ENCODE assay signal across 7 cellular contexts in genomic region chr5:143229426-143229895, GRCh38.
DNase-seq lines count a peak whose midpoint lies in the region; ATAC-seq and TF ChIP-seq lines count a peak whose summit lies in the region.

No MANE protein-coding gene starts in this region.

- peak; percentile 47 for TF ChIP-seq POLR2A in GM19193 (IDR thresholded peaks at IDR 0.05; ENCODE audit: extremely low read depth, insufficient read depth, insufficient read length)

- H3K4me3 Mint-ChIP-seq in WTC11 (no peak overlapping the region), neural progenitor cell (no peak overlapping the region)

- H3K79me2 ChIP-seq in neural progenitor cell (ENCODE audit: low read depth), result no peaks in the 10 kb centered on the region

- H3K27ac ChIP-seq in neural progenitor cell, result no peak overlapping the region

- no peak overlapping the region for H3K9ac ChIP-seq in neural progenitor cell

- no peaks in the 10 kb centered on the region for H3F3A ChIP-seq in neural progenitor cell (ENCODE audit: low read depth)

- H3K36me3 Mint-ChIP-seq in WTC11 (no peaks in the 10 kb centered on the region), neural progenitor cell (peaks cover 7% of the 10 kb centered on the region)

- H3K27me3 Mint-ChIP-seq in WTC11 (ENCODE audit: low read depth) (no peaks in the 10 kb centered on the region; the same call in 1 of the 2 replicates), neural progenitor cell (ENCODE audit: insufficient read depth, low read depth) (peaks cover 9% of the 10 kb centered on the region)

- POLR2A ChIA-PET in WTC11 (lab: Charles Lee), result no interaction called here

- TF ChIP-seq CTCF in WTC11 (IDR thresholded peaks at IDR 0.05), result no peak
- TF ChIP-seq CTCF in neural progenitor cell (IDR thresholded peaks at IDR 0.05), result no peak

- H2AFZ ChIP-seq in neural progenitor cell (replicated peaks), result no peak overlapping the region

- H3K9me3 Mint-ChIP-seq in WTC11 (no peaks in the 10 kb centered on the region), neural progenitor cell (no peaks in the 10 kb centered on the region)

- CTCF ChIA-PET in WTC11 (lab: Charles Lee), result no interaction called here

- H3K4me1 Mint-ChIP-seq in WTC11, result peaks cover 10% of the 10 kb centered on the region
- peaks cover 22% of the 10 kb centered on the region for H3K4me1 Mint-ChIP-seq in neural progenitor cell

- H3K27me3 ChIP-seq in neural progenitor cell, result no peaks in the 10 kb centered on the region

- H3K27ac Mint-ChIP-seq in WTC11 (no peak overlapping the region), neural progenitor cell (no peak overlapping the region)

- peak; percentile 29 for ATAC-seq in HG02938 (IDR thresholded peaks at IDR 0.05; ENCODE audit: unreplicated experiment)
- peak; percentile 24 for ATAC-seq in WTC11

- H3K9me3 ChIP-seq in neural progenitor cell (ENCODE audit: low read depth), result no peaks in the 10 kb centered on the region

- H3K4me2 ChIP-seq in neural progenitor cell, result no peak overlapping the region

- H3K4me1 ChIP-seq in neural progenitor cell, result no peaks in the 10 kb centered on the region

- no peaks in the 10 kb centered on the region for H3K36me3 ChIP-seq in neural progenitor cell

- H3K4me3 ChIP-seq in neural progenitor cell, result no peak overlapping the region

- no peak for DNase-seq in WTC11 (ENCODE audit: low spot score)
- DNase-seq in neural progenitor cell (ENCODE audit: low spot score), result peak; percentile 10
- DNase-seq in mesenteric fat pad (ENCODE audit: low spot score), result no peak
- no peak for DNase-seq in HT-29 (ENCODE audit: low spot score)
- no peak for DNase-seq in NCI-H2029 treated with DMSO at 0.1 percent for 48 hours (lab: John Stamatoyannopoulos, UW)

- H4K20me1 ChIP-seq in neural progenitor cell (ENCODE audit: low read depth), result no peaks in the 10 kb centered on the region

TF ChIP-seq in WTC11, 78 proteins besides CTCF, POLR2A, EP300 and RAD21:
- TF ChIP-seq TEAD1 (CRISPR knock-in tag; IDR thresholded peaks at IDR 0.05), result no peak
- no peak for TF ChIP-seq ZNF425 (CRISPR knock-in tag; conservative IDR thresholded peaks at IDR 0.05)
- no peak for TF ChIP-seq ZNF219 (CRISPR knock-in tag; IDR thresholded peaks at IDR 0.05; ENCODE audit: borderline replicate concordance)
- no peak for TF ChIP-seq ATF3 (CRISPR knock-in tag; conservative IDR thresholded peaks at IDR 0.05)
- no peak for TF ChIP-seq E2F5 (CRISPR knock-in tag; IDR thresholded peaks at IDR 0.05)
- no peak for TF ChIP-seq ZMAT4 (CRISPR knock-in tag; IDR thresholded peaks at IDR 0.05)
- no peak for TF ChIP-seq CBFB (CRISPR knock-in tag; IDR thresholded peaks at IDR 0.05; ENCODE audit: low read depth)
- no peak for TF ChIP-seq MXD4 (CRISPR knock-in tag; IDR thresholded peaks at IDR 0.05; ENCODE audit: borderline replicate concordance)
- no peak for TF ChIP-seq SP1 (CRISPR knock-in tag; conservative IDR thresholded peaks at IDR 0.05)
- no peak for TF ChIP-seq HMGXB4 (CRISPR knock-in tag; IDR thresholded peaks at IDR 0.05)
- no peak for TF ChIP-seq GRHL2 (CRISPR knock-in tag; IDR thresholded peaks at IDR 0.05; ENCODE audit: insufficient replicate concordance, severe bottlenecking)
- TF ChIP-seq PRDM15 (CRISPR knock-in tag; IDR thresholded peaks at IDR 0.05), result no peak
- TF ChIP-seq RORB (CRISPR knock-in tag; IDR thresholded peaks at IDR 0.05), result no peak
- no peak for TF ChIP-seq CREM (CRISPR knock-in tag; IDR thresholded peaks at IDR 0.05)
- TF ChIP-seq RELA (CRISPR knock-in tag; IDR thresholded peaks at IDR 0.05; ENCODE audit: borderline replicate concordance), result no peak
- TF ChIP-seq ZNF416 (CRISPR knock-in tag; IDR thresholded peaks at IDR 0.05), result no peak
